29 cellular contexts compared by ENCODE assay signal in the genomic region with DNA sequence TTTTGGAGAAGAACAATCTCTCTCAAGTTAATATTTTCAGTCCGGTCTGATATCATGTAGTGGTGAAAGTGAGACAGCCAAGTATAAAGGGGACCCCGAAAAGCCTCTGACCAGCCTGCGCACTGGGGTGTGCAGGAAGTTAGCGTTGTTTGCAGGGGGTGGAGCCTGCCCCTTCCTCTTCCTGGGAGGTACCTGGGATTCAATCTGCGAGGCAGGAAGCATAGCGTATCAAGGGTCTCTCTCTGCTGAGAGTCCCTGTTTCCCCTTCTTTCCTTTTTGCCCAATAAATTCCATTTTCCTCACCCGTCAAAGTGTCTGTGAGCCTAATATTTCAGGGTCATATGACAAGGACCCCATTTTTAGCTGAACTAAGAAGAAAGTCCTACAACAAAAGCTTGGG.
"Had no signal": no experiment of that assay in that cellular context is flagged by ENCODE, and none has a peak within 500 bp of the region (broad histone marks: within the 10 kb centered on the region; RNA-seq: fewer than 3 reads in every experiment).

No MANE protein-coding gene starts in this region.

- H3K4me1 Mint-ChIP-seq: endodermal cell had no signal

- FAIRE-seq: colon, endometrium, endothelial cell of umbilical vein, frontal cortex had no signal

- H3K27ac ChIP-seq: colonic mucosa, coronary artery, dorsolateral prefrontal cortex, epithelial cell of prostate, esophagus muscularis mucosa, esophagus squamous epithelium, foreskin keratinocyte, gastrocnemius medialis, gastroesophageal sphincter, heart left ventricle, heart right ventricle had no signal

- H3K27me3 ChIP-seq: colonic mucosa, esophagus muscularis mucosa, esophagus squamous epithelium, foreskin keratinocyte, gastrocnemius medialis, gastroesophageal sphincter, heart left ventricle, heart right ventricle had no signal

- DNase-seq: colonic mucosa; cortex of kidney; dermis blood vessel endothelial cell; dorsolateral prefrontal cortex; effector CD4-positive, alpha-beta T cell; effector CD8-positive, alpha-beta T cell; effector memory CD4-positive, alpha-beta T cell; effector memory CD8-positive, alpha-beta T cell; endodermal cell; erythroblast; esophagus squamous epithelium; foreskin fibroblast; foreskin keratinocyte; foreskin melanocyte; gastrocnemius medialis; glutamatergic neuron; head of caudate nucleus; heart left ventricle; heart right ventricle had no signal

- H3K9me3 ChIP-seq: colonic mucosa, esophagus squamous epithelium, gastrocnemius medialis had no signal

- H3K27ac Mint-ChIP-seq: dendritic cell treated with granulocyte-macrophage colony-stimulating factor and Interleukin-4, amounts not matched to agents 40 ng/mL and 50 ng/mL, for 4 days; effector memory CD8-positive, alpha-beta T cell; endodermal cell had no signal

- H3K36me3 ChIP-seq: colonic mucosa, esophagus muscularis mucosa, esophagus squamous epithelium, gastrocnemius medialis, gastroesophageal sphincter, heart left ventricle, heart right ventricle had no signal

- H3K9me3 Mint-ChIP-seq: effector memory CD8-positive, alpha-beta T cell had no signal

- H3K4me3 ChIP-seq: colonic mucosa, coronary artery, dorsolateral prefrontal cortex, esophagus muscularis mucosa, esophagus squamous epithelium, gastrocnemius medialis, gastroesophageal sphincter, heart left ventricle, heart right ventricle had no signal

- H3K4me1 ChIP-seq: colonic mucosa, esophagus muscularis mucosa, esophagus squamous epithelium, foreskin keratinocyte, gastrocnemius medialis, gastroesophageal sphincter, heart left ventricle, heart right ventricle had no signal

- ATAC-seq: effector memory CD8-positive, alpha-beta T cell; esophagus mucosa; foreskin keratinocyte; gastrocnemius medialis; gastroesophageal sphincter; heart left ventricle; heart right ventricle had no signal

- H3K27me3 Mint-ChIP-seq: dendritic cell treated with granulocyte-macrophage colony-stimulating factor and Interleukin-4, amounts not matched to agents 40 ng/mL and 50 ng/mL, for 4 days; effector memory CD8-positive, alpha-beta T cell had no signal

- H3K4me3 Mint-ChIP-seq: dendritic cell treated with granulocyte-macrophage colony-stimulating factor and Interleukin-4, amounts not matched to agents 40 ng/mL and 50 ng/mL, for 4 days; effector memory CD8-positive, alpha-beta T cell; endodermal cell had no signal
